8 cellular contexts compared by ENCODE assay signal in the genomic region with DNA sequence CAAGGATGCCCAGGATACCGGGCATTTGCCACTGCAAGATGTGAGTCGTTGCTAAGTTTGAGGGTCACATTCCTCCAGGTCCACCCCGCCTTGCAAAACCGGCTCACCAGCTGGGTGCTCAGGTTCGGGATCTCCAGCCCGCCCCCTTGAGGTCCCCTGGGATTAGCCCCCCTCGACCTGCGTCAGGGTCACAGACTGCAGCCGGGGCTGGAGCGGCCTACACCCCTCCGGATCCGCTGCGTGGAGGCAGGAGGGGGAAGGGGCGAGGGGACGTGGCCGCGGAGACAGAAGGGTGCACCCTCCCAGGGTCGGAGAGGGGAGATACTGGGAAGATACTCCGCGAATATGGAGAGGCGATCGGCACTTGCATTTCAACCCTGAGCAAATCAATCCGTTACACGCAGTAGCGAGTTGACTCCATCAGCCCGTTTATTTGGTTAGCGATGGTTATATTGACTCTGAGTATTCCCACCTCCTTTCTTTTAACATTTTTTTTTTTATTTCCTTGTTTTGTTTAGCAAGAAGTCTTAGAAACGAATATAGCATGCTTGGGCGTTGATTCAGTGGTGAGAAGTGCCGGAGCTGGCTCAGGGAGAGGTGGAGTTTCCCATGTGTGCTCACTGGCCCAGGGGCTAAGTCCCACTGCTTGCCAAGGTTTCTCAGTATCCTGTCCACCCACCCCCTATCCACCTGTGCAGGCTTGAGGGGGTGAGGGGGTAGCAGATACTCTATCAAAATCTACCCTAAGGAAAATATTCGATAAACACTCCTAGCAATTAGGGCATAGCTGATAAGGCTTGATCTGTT. TPM values are rescaled to one million over a fixed set of nuclear protein-coding genes. Genes with fewer than 3 reads are reported as not detected.
DNase-seq lines count a peak whose midpoint lies in the region; ATAC-seq and TF ChIP-seq lines count a peak whose summit lies in the region.

No MANE protein-coding gene starts in this region.

- peak; percentile 49 for TF ChIP-seq CTCF in neural progenitor cell (IDR thresholded peaks at IDR 0.05)

- H3K4me1 ChIP-seq in neural progenitor cell: peaks cover 12% of the 10 kb centered on the region

- peak overlapping the region; percentile 86 for H3K4me3 Mint-ChIP-seq in activated naive CD4-positive, alpha-beta T cell treated with anti-CD3 and anti-CD28 coated beads, Interleukin-2, amount 10 ng/mL, durations not matched to agents 7 days and 5 days
- peak overlapping the region; percentile 92 for H3K4me3 Mint-ChIP-seq in neural progenitor cell

- H3K36me3 Mint-ChIP-seq in activated naive CD4-positive, alpha-beta T cell treated with anti-CD3 and anti-CD28 coated beads, Interleukin-2, amount 10 ng/mL, durations not matched to agents 7 days and 5 days: peaks cover 34% of the 10 kb centered on the region
- peaks cover 16% of the 10 kb centered on the region for H3K36me3 Mint-ChIP-seq in neural progenitor cell

- H3K9me3 Mint-ChIP-seq in activated naive CD4-positive, alpha-beta T cell treated with anti-CD3 and anti-CD28 coated beads, Interleukin-2, amount 10 ng/mL, durations not matched to agents 7 days and 5 days: no peaks in the 10 kb centered on the region
- H3K9me3 Mint-ChIP-seq in neural progenitor cell: peaks cover 6% of the 10 kb centered on the region

- H4K20me1 ChIP-seq in neural progenitor cell (ENCODE audit: low read depth): peaks cover 28% of the 10 kb centered on the region

- peak; percentile 40 for ATAC-seq in HG02852 (IDR thresholded peaks at IDR 0.05; ENCODE audit: unreplicated experiment)

- peak overlapping the region; percentile 96 for H2AFZ ChIP-seq in neural progenitor cell (replicated peaks)

- H3K27ac Mint-ChIP-seq in activated naive CD4-positive, alpha-beta T cell treated with anti-CD3 and anti-CD28 coated beads, Interleukin-2, amount 10 ng/mL, durations not matched to agents 7 days and 5 days: peak overlapping the region; percentile 94
- peak overlapping the region; percentile 46 for H3K27ac Mint-ChIP-seq in neural progenitor cell

- peaks cover 10% of the 10 kb centered on the region for H3K27me3 ChIP-seq in neural progenitor cell

- H3K4me2 ChIP-seq in neural progenitor cell: peak overlapping the region; percentile 81

- H3K9me3 ChIP-seq in neural progenitor cell (ENCODE audit: low read depth): no peaks in the 10 kb centered on the region

- CTCF ChIA-PET in activated naive CD4-positive, alpha-beta T cell treated with anti-CD3 and anti-CD28 coated beads, Interleukin-2, amount 10 ng/mL, durations not matched to agents 7 days and 5 days (lab: Charles Lee): interaction anchor here (1.1 to 1.5 kb wide), 2 partner anchors 12 to 131 kb away, joined by 4 to 6 read pairs; no protein-coding TSS in a partner anchor

- peak in 4 of 6 experiments; percentile 15 to 48 (median 46) for DNase-seq in stimulated activated naive CD4-positive, alpha-beta T cell (lab: John Stamatoyannopoulos, UW)
- no peak for DNase-seq in stimulated activated naive CD4-positive, alpha-beta T cell treated with Interleukin-2 at 50 U/mL for 16 hours (lab: John Stamatoyannopoulos, UW)
- DNase-seq in NCI-H524 treated with DMSO at 0.1 percent for 48 hours (lab: John Stamatoyannopoulos, UW): peak; percentile 20
- DNase-seq in activated naive CD4-positive, alpha-beta T cell treated with anti-CD3 and anti-CD28 coated beads, Interleukin-2, amount 10 ng/mL, durations not matched to agents 7 days and 5 days: peak; percentile 59
- DNase-seq in germinal center (ENCODE audit: low spot score): peak; percentile 62
- DNase-seq in neural progenitor cell (ENCODE audit: low spot score): peak; percentile 77
- DNase-seq in NCI-H774 (lab: John Stamatoyannopoulos, UW): no peak

- peak overlapping the region; percentile 92 for H3K4me3 ChIP-seq in neural progenitor cell

- peak overlapping the region; percentile 32 for H3K9ac ChIP-seq in neural progenitor cell

- peaks cover 44% of the 10 kb centered on the region for H3K4me1 Mint-ChIP-seq in activated naive CD4-positive, alpha-beta T cell treated with anti-CD3 and anti-CD28 coated beads, Interleukin-2, amount 10 ng/mL, durations not matched to agents 7 days and 5 days
- peaks cover 19% of the 10 kb centered on the region for H3K4me1 Mint-ChIP-seq in neural progenitor cell

- peaks cover 13% of the 10 kb centered on the region for H3F3A ChIP-seq in neural progenitor cell (ENCODE audit: low read depth)

- no peaks in the 10 kb centered on the region for H3K27me3 Mint-ChIP-seq in activated naive CD4-positive, alpha-beta T cell treated with anti-CD3 and anti-CD28 coated beads, Interleukin-2, amount 10 ng/mL, durations not matched to agents 7 days and 5 days
- H3K27me3 Mint-ChIP-seq in neural progenitor cell (ENCODE audit: insufficient read depth, low read depth): peaks cover 12% of the 10 kb centered on the region

- no peak overlapping the region for H3K27ac ChIP-seq in neural progenitor cell

- H3K36me3 ChIP-seq in neural progenitor cell: no peaks in the 10 kb centered on the region

- peaks cover 42% of the 10 kb centered on the region for H3K79me2 ChIP-seq in neural progenitor cell (ENCODE audit: low read depth)

RNA-seq across cellular contexts. Expression of a gene that starts 1.0 kb away (rescaled TPM):
- 5.5 and 15.8 TPM in 2 replicates for total RNA-seq in neural progenitor cell (ENCODE audit: low replicate concordance)

RNA-seq across cellular contexts. Expression of a gene that starts 35.4 kb away (rescaled TPM):
- total RNA-seq in neural progenitor cell (ENCODE audit: low replicate concordance): 3.1 and 5.6 TPM in 2 replicates

Comparison
In these comparisons a context has a peak if more than half of its experiments do, and no peak if none do; other contexts are left out.
1. DNase-seq: peak in stimulated activated naive CD4-positive, alpha-beta T cell (4 of 6), NCI-H524 treated with DMSO at 0.1 percent for 48 hours (single experiment), activated naive CD4-positive, alpha-beta T cell treated with anti-CD3 and anti-CD28 coated beads, Interleukin-2, amount 10 ng/mL, durations not matched to agents 7 days and 5 days (single experiment), germinal center (single experiment) and neural progenitor cell (single experiment); none in stimulated activated naive CD4-positive, alpha-beta T cell treated with Interleukin-2 at 50 U/mL for 16 hours (single experiment) and NCI-H774 (single experiment).